In the genomic region with DNA sequence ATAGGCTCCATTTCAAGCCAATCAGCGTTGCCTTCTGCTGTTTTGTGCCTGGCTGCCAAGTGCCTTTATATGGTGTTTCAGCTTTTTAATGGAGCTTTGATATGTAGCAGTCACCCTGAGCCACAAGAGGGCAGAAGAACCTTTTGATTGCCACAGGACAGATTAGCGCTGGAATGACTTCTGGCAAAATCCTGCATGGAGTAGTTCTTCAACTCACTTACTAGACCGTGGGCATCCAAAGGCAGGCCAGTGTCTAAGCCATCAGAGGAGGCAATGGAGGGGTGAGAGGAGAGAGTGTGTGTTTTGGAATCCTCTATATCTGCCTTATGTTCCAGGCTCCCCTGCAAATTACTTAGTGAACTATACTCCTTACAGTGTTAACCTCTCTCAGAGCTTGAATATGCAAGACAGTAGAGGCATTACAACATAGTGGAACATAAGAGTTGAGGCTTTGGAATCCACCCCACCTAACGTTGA, we compare ENCODE assay signal across 8 cellular contexts. TPM values are rescaled to one million over a fixed set of nuclear protein-coding genes. Genes with fewer than 3 reads are reported as not detected.
DNase-seq lines count a peak whose midpoint lies in the region; ATAC-seq and TF ChIP-seq lines count a peak whose summit lies in the region.

No MANE protein-coding gene starts in this region.

- H3K36me3 ChIP-seq in SJSA1, result peaks cover 3% of the 10 kb centered on the region; the same call in 1 of the 2 replicates
- H3K36me3 ChIP-seq in parathyroid adenoma (ENCODE audit: control insufficient read depth, insufficient read depth, low read length), result no peaks in the 10 kb centered on the region
- no peaks in the 10 kb centered on the region for H3K36me3 ChIP-seq in aorta (ENCODE audit: control insufficient read depth in 1 of 2, insufficient read depth in 2 of 2, low read length in 1 of 2)

- peaks cover 26% of the 10 kb centered on the region for H3K4me1 ChIP-seq in SJSA1 (replicated peaks)
- H3K4me1 ChIP-seq in parathyroid adenoma, result peaks cover 2% of the 10 kb centered on the region
- peaks cover 0 to 3% of the 10 kb centered on the region in 2 donors for H3K4me1 ChIP-seq in aorta (ENCODE audit: control insufficient read depth in 1 of 2, insufficient read depth in 2 of 2, low read length in 2 of 2)

- no peak overlapping the region for H2AFZ ChIP-seq in parathyroid adenoma

- peak; percentile 81 for TF ChIP-seq CTCF in NB4 (IDR thresholded peaks at IDR 0.05; ENCODE audit: low read depth, low read length)
- TF ChIP-seq CTCF in parathyroid adenoma (IDR thresholded peaks at IDR 0.05), result peak; percentile 66

- WGBS in aorta, 2 donors, result 0 to 1% methylated on average over 4 of the region's 4 CpGs

- ATAC-seq in aorta (ENCODE audit: low FRiP score) (peak; percentile 95), HG02981 (IDR thresholded peaks at IDR 0.05; ENCODE audit: unreplicated experiment) (no peak)

- no peak overlapping the region for H3K27ac ChIP-seq in SJSA1
- no peak overlapping the region for H3K27ac ChIP-seq in parathyroid adenoma
- peak overlapping the region in 1 of 2 donors; percentile 17 for H3K27ac ChIP-seq in aorta (ENCODE audit: low read depth in 1 of 2, low read length in 2 of 2)

- no peak overlapping the region for H3K4me2 ChIP-seq in parathyroid adenoma (ENCODE audit: low read length)

- H3K9me3 ChIP-seq in SJSA1 (replicated peaks), result no peaks in the 10 kb centered on the region
- H3K9me3 ChIP-seq in parathyroid adenoma (ENCODE audit: control insufficient read depth, low read length), result no peaks in the 10 kb centered on the region
- H3K9me3 ChIP-seq in aorta (ENCODE audit: control insufficient read depth, low read length), result no peaks in the 10 kb centered on the region

- H3K79me2 ChIP-seq in parathyroid adenoma, result peaks cover 2% of the 10 kb centered on the region

- DNase-seq in GDM1 (lab: John Stamatoyannopoulos, UW), result peak; percentile 66
- DNase-seq in NB4 (ENCODE audit: low read depth), result peak; percentile 87
- peak; percentile 75 for DNase-seq in SJSA1 (ENCODE audit: low read depth in 1 of 2, low spot score in 2 of 2)
- DNase-seq in activated naive CD4-positive, alpha-beta T cell treated with anti-CD3 and anti-CD28 coated beads, Interleukin-2, amount 50 U/mL, for 16 hours, result peak; percentile 25
- peak; percentile 83 for DNase-seq in glomerular visceral epithelial cell (ENCODE audit: extremely low spot score)
- DNase-seq in aorta, result peak in 1 of 2 donors; percentile 75

- H3K9ac ChIP-seq in parathyroid adenoma, result no peak overlapping the region

- intact Hi-C loops in aorta (cut with DNase I), result loop anchor here in 1 of 2 donors (1.0 to 5.0 kb wide), 2 partner anchors 171 to 269 kb away; a partner anchor contains a TSS

- no peak for TF ChIP-seq POLR2A in NB4 (IDR thresholded peaks at IDR 0.05; ENCODE audit: extremely low read depth, insufficient read length)

- H3K4me3 ChIP-seq in NB4 (ENCODE audit: low read depth, low read length), result no peak overlapping the region
- no peak overlapping the region for H3K4me3 ChIP-seq in SJSA1
- no peak overlapping the region for H3K4me3 ChIP-seq in parathyroid adenoma (ENCODE audit: low read depth, low read length)
- no peak overlapping the region for H3K4me3 ChIP-seq in aorta (ENCODE audit: low read length in 2 of 2)

- H3K27me3 ChIP-seq in SJSA1 (replicated peaks) (no peaks in the 10 kb centered on the region), parathyroid adenoma (ENCODE audit: control insufficient read depth, insufficient read depth, low read length) (no peaks in the 10 kb centered on the region), aorta (ENCODE audit: control insufficient read depth in 1 of 2, insufficient read depth in 2 of 2, low read length in 1 of 2) (no peaks in the 10 kb centered on the region)

RNA-seq across cellular contexts. Expression of a gene that starts 56.2 kb away (rescaled TPM):
- total RNA-seq in SJSA1 (2014; rRNA removed; shearing (Covaris generic)), result 18.7 and 25.0 TPM in 2 replicates
- total RNA-seq in aorta, result 10 to 100 TPM; 29.7 to 32.0 TPM
- polyA plus RNA-seq in aorta, result 10 to 100 TPM; 20.2 to 24.3 TPM
